Comparison of ENCODE assay signal across 15 cellular contexts in genomic region chr4:100949350-100949935, GRCh38.
"Had no signal": no experiment of that assay in that cellular context is flagged by ENCODE, and none has a peak within 500 bp of the region (broad histone marks: within the 10 kb centered on the region; RNA-seq: fewer than 3 reads in every experiment).

No MANE protein-coding gene starts in this region.

- DNase-seq: activated CD4-positive, alpha-beta memory T cell treated with anti-CD3 and anti-CD28 coated beads for 36 hours; activated gamma-delta T cell; activated T-cell treated with anti-CD3 and anti-CD28 coated beads, Interleukin-2, amount 50 U/mL, for 48 hours; amygdala; brain microvascular endothelial cell; esophagus squamous epithelium; hippocampal formation; natural killer cell; posterior cingulate gyrus; substantia nigra; T-helper 9 cell; transverse colon had no signal

- H3K9me3 ChIP-seq: esophagus squamous epithelium, transverse colon had no signal

- H3K27ac ChIP-seq: brain microvascular endothelial cell, esophagus squamous epithelium, right atrium auricular region, transverse colon had no signal

- H3K36me3 ChIP-seq: brain microvascular endothelial cell, esophagus squamous epithelium, right atrium auricular region, transverse colon had no signal

- H3K9me3 Mint-ChIP-seq: activated CD4-positive, alpha-beta memory T cell treated with anti-CD3 and anti-CD28 coated beads for 36 hours; natural killer cell; stimulated activated effector memory CD8-positive, alpha-beta T cell treated with anti-CD3 and anti-CD28 coated beads, Interleukin-12 subunit alpha, Interleukin-12 subunit beta, amount 100 ng/mL, for 72 hours had no signal

- H3K4me3 ChIP-seq: esophagus squamous epithelium, right atrium auricular region, transverse colon had no signal

- ATAC-seq: natural killer cell; stimulated activated effector memory CD8-positive, alpha-beta T cell treated with anti-CD3 and anti-CD28 coated beads, Interleukin-12 subunit alpha, Interleukin-12 subunit beta, amount 100 ng/mL, for 72 hours had no signal

- H3K4me1 ChIP-seq: esophagus squamous epithelium, right atrium auricular region, transverse colon had no signal

- H3K4me1 Mint-ChIP-seq: natural killer cell; stimulated activated effector memory CD8-positive, alpha-beta T cell treated with anti-CD3 and anti-CD28 coated beads, Interleukin-12 subunit alpha, Interleukin-12 subunit beta, amount 100 ng/mL, for 72 hours had no signal

- H3K27me3 ChIP-seq: brain microvascular endothelial cell, esophagus squamous epithelium, right atrium auricular region, transverse colon had no signal

- H3K27ac Mint-ChIP-seq: activated CD4-positive, alpha-beta memory T cell treated with anti-CD3 and anti-CD28 coated beads for 36 hours; activated naive CD8-positive, alpha-beta T cell; natural killer cell; stimulated activated effector memory CD8-positive, alpha-beta T cell treated with anti-CD3 and anti-CD28 coated beads, Interleukin-12 subunit alpha, Interleukin-12 subunit beta, amount 100 ng/mL, for 72 hours had no signal

- H3K4me3 Mint-ChIP-seq: activated CD4-positive, alpha-beta memory T cell treated with anti-CD3 and anti-CD28 coated beads for 36 hours; activated naive CD8-positive, alpha-beta T cell; natural killer cell; stimulated activated effector memory CD8-positive, alpha-beta T cell treated with anti-CD3 and anti-CD28 coated beads, Interleukin-12 subunit alpha, Interleukin-12 subunit beta, amount 100 ng/mL, for 72 hours had no signal

- H3K36me3 Mint-ChIP-seq: activated CD4-positive, alpha-beta memory T cell treated with anti-CD3 and anti-CD28 coated beads for 36 hours; activated naive CD8-positive, alpha-beta T cell; natural killer cell; stimulated activated effector memory CD8-positive, alpha-beta T cell treated with anti-CD3 and anti-CD28 coated beads, Interleukin-12 subunit alpha, Interleukin-12 subunit beta, amount 100 ng/mL, for 72 hours had no signal
